25 cellular contexts compared by ENCODE assay signal in the genomic region with DNA sequence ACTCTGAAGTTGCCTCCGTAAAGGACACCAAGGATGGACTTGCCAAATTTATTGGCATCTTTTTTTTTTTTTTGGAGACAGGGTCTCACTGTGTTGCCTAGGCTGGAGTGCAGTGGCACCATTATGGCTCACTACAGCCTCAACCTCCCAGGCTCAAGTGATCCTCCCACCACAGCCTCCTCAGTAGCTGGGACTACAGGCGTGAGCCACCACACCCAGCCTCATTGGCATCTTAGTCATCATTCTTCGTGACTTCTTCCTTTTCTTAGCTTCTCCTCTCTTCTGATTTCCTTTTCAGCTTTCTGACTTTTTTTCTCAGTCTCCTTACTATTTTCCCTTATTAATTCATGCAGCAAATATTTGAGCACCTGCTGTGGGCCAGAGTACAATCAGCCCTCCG. TPM values are rescaled to one million over a fixed set of nuclear protein-coding genes. Genes with fewer than 3 reads are reported as not detected.
A peak's percentile ranks its signal among the peaks of the same experiment; 100 is the strongest.
DNase-seq lines count a peak whose midpoint lies in the region; ATAC-seq and TF ChIP-seq lines count a peak whose summit lies in the region.
"Had no signal": no experiment of that assay in that cellular context is flagged by ENCODE, and none has a peak within 500 bp of the region (broad histone marks: within the 10 kb centered on the region; RNA-seq: fewer than 3 reads in every experiment).

No MANE protein-coding gene starts in this region.

- H3K4me1 ChIP-seq in Loucy (ENCODE audit: insufficient read depth, low read length, poor library complexity, severe bottlenecking): peaks cover 9% of the 10 kb centered on the region

- peak overlapping the region; percentile 57 for H3K4me2 ChIP-seq in Loucy (ENCODE audit: low read depth, low read length, poor library complexity, severe bottlenecking)
- H3K4me2 ChIP-seq: smooth muscle cell had no signal

- in situ Hi-C loops in G401 (cut with HindIII; ENCODE audit: low sequenced_read_pairs): no loop called here

- no peak overlapping the region for H2AFZ ChIP-seq in Loucy (ENCODE audit: low read length)

- H3K9me2 ChIP-seq in Loucy (replicated peaks; ENCODE audit: low read depth, low read length): no peaks in the 10 kb centered on the region

- H4K20me1 ChIP-seq in Loucy (ENCODE audit: insufficient read depth, low read length, poor library complexity, severe bottlenecking): peaks cover 34% of the 10 kb centered on the region

- TF ChIP-seq CTCF in Loucy (conservative IDR thresholded peaks at IDR 0.05; ENCODE audit: low read length): no peak

- H3K4me3 ChIP-seq in Loucy (ENCODE audit: low read length, poor library complexity, severe bottlenecking): no peak overlapping the region
- H3K4me3 ChIP-seq: esophagus squamous epithelium, gastrocnemius medialis, SJSA1, smooth muscle cell, tibial artery had no signal

- H3K27me3 ChIP-seq in Loucy (ENCODE audit: insufficient read depth, low read length, poor library complexity, severe bottlenecking): no peaks in the 10 kb centered on the region
- H3K27me3 ChIP-seq: esophagus squamous epithelium, gastrocnemius medialis, SJSA1, tibial artery had no signal

- no peaks in the 10 kb centered on the region for H3F3A ChIP-seq in Loucy (ENCODE audit: low read depth)

- H3K36me3 ChIP-seq in Loucy (ENCODE audit: insufficient read depth, low read length): no peaks in the 10 kb centered on the region
- H3K36me3 ChIP-seq: tibial artery had no signal

- peak overlapping the region; percentile 19 for H3K27ac Mint-ChIP-seq in activated naive CD4-positive, alpha-beta T cell treated with anti-CD3 and anti-CD28 coated beads, Interleukin-2, amount 50 U/mL, for 24 hours
- H3K27ac Mint-ChIP-seq in memory B cell: peak overlapping the region; percentile 37
- peak overlapping the region; percentile 7 to 83 for H3K27ac Mint-ChIP-seq in stimulated activated naive CD8-positive, alpha-beta T cell treated with anti-CD3 and anti-CD28 coated beads, Interleukin-15, amount 100 ng/mL, for 72 hours
- H3K27ac Mint-ChIP-seq: activated naive CD4-positive, alpha-beta T cell treated with anti-CD3 and anti-CD28 coated beads for 36 hours; endodermal cell had no signal

- peak overlapping the region; percentile 15 for H3K4me3 Mint-ChIP-seq in activated naive CD4-positive, alpha-beta T cell treated with anti-CD3 and anti-CD28 coated beads, Interleukin-2, amount 50 U/mL, for 24 hours
- no peak overlapping the region for H3K4me3 Mint-ChIP-seq in memory B cell
- no peak overlapping the region for H3K4me3 Mint-ChIP-seq in stimulated activated naive CD8-positive, alpha-beta T cell treated with anti-CD3 and anti-CD28 coated beads, Interleukin-15, amount 100 ng/mL, for 72 hours
- H3K4me3 Mint-ChIP-seq: activated naive CD4-positive, alpha-beta T cell treated with anti-CD3 and anti-CD28 coated beads for 36 hours; endodermal cell had no signal

- no peaks in the 10 kb centered on the region for H3K9me3 Mint-ChIP-seq in activated naive CD4-positive, alpha-beta T cell treated with anti-CD3 and anti-CD28 coated beads, Interleukin-2, amount 50 U/mL, for 24 hours
- H3K9me3 Mint-ChIP-seq in memory B cell: no peaks in the 10 kb centered on the region
- H3K9me3 Mint-ChIP-seq in stimulated activated naive CD8-positive, alpha-beta T cell treated with anti-CD3 and anti-CD28 coated beads, Interleukin-15, amount 100 ng/mL, for 72 hours: no peaks in the 10 kb centered on the region
- H3K9me3 Mint-ChIP-seq: activated naive CD4-positive, alpha-beta T cell treated with anti-CD3 and anti-CD28 coated beads for 36 hours; endodermal cell had no signal

- H3K79me2 ChIP-seq in Loucy (ENCODE audit: insufficient read depth, low read length): peaks cover 83% of the 10 kb centered on the region

- H3K36me3 Mint-ChIP-seq in activated naive CD4-positive, alpha-beta T cell treated with anti-CD3 and anti-CD28 coated beads, Interleukin-2, amount 50 U/mL, for 24 hours: peaks cover 9% of the 10 kb centered on the region
- H3K36me3 Mint-ChIP-seq in memory B cell: peaks cover 10% of the 10 kb centered on the region

- ATAC-seq in memory B cell (ENCODE audit: low read depth): no peak
- ATAC-seq in stimulated activated naive CD8-positive, alpha-beta T cell treated with anti-CD3 and anti-CD28 coated beads, Interleukin-15, amount 100 ng/mL, for 72 hours: no peak
- ATAC-seq in GM19463 (IDR thresholded peaks at IDR 0.05; ENCODE audit: unreplicated experiment): no peak
- ATAC-seq: gastrocnemius medialis, HCT116 had no signal

- H3K9ac ChIP-seq in Loucy (ENCODE audit: low read depth, low read length, poor library complexity, severe bottlenecking): no peak overlapping the region

- no peaks in the 10 kb centered on the region for H3K27me3 Mint-ChIP-seq in activated naive CD4-positive, alpha-beta T cell treated with anti-CD3 and anti-CD28 coated beads, Interleukin-2, amount 50 U/mL, for 24 hours
- H3K27me3 Mint-ChIP-seq in memory B cell: no peaks in the 10 kb centered on the region
- H3K27me3 Mint-ChIP-seq in stimulated activated naive CD8-positive, alpha-beta T cell treated with anti-CD3 and anti-CD28 coated beads, Interleukin-15, amount 100 ng/mL, for 72 hours: no peaks in the 10 kb centered on the region

- DNase-seq in activated naive CD4-positive, alpha-beta T cell treated with anti-CD3 and anti-CD28 coated beads, Interleukin-2, amount 50 U/mL, for 16 hours: no peak
- no peak for DNase-seq in memory B cell (ENCODE audit: low spot score in 2 of 2)
- no peak for DNase-seq in stimulated activated naive CD8-positive, alpha-beta T cell treated with anti-CD3 and anti-CD28 coated beads, Interleukin-15, amount 100 ng/mL, for 72 hours
- DNase-seq in G401 (ENCODE audit: low spot score): no peak
- DNase-seq in DMS53 (lab: John Stamatoyannopoulos, UW): no peak
- DNase-seq: activated naive CD4-positive, alpha-beta T cell treated with anti-CD3 and anti-CD28 coated beads for 36 hours; C1 segment of cervical spinal cord; endodermal cell; esophagus squamous epithelium; gastrocnemius medialis; GDM1; hippocampal formation; NCI-H2171; NCI-H524; nucleus accumbens; stimulated activated naive CD4-positive, alpha-beta T cell; tibial artery had no signal

- H3K4me1 Mint-ChIP-seq in activated naive CD4-positive, alpha-beta T cell treated with anti-CD3 and anti-CD28 coated beads, Interleukin-2, amount 50 U/mL, for 24 hours: peaks cover 57% of the 10 kb centered on the region
- peaks cover 33% of the 10 kb centered on the region for H3K4me1 Mint-ChIP-seq in memory B cell
- peaks cover 65% of the 10 kb centered on the region for H3K4me1 Mint-ChIP-seq in stimulated activated naive CD8-positive, alpha-beta T cell treated with anti-CD3 and anti-CD28 coated beads, Interleukin-15, amount 100 ng/mL, for 72 hours

- no peaks in the 10 kb centered on the region for H3K9me3 ChIP-seq in Loucy (ENCODE audit: insufficient read depth, low read depth, low read length)
- H3K9me3 ChIP-seq: esophagus squamous epithelium, gastrocnemius medialis, SJSA1, tibial artery had no signal

RNA-seq across cellular contexts. Expression of a gene that starts 6.1 kb away (rescaled TPM):
- 12.5 and 14.2 TPM in 2 replicates for total RNA-seq in G401 (2014; rRNA removed; shearing (Covaris generic))

RNA-seq across cellular contexts. Expression of a gene that starts 40.0 kb away (rescaled TPM):
- total RNA-seq in G401 (2014; rRNA removed; shearing (Covaris generic)): 281 and 477 TPM in 2 replicates

RNA-seq across cellular contexts. Expression of a gene that starts 55.1 kb away (rescaled TPM):
- total RNA-seq in G401 (2014; rRNA removed; shearing (Covaris generic)): 7.1 and 9.4 TPM in 2 replicates
- total RNA-seq: smooth muscle cell had no signal

RNA-seq across cellular contexts. Expression of a gene that starts 57.9 kb away (rescaled TPM):
- not detected in 2 replicates for total RNA-seq in G401 (2014; rRNA removed; shearing (Covaris generic))
- total RNA-seq: activated naive CD4-positive, alpha-beta T cell treated with anti-CD3 and anti-CD28 coated beads for 36 hours; endodermal cell; esophagus squamous epithelium; gastrocnemius medialis; liver; SJSA1; smooth muscle cell; T-helper 1 cell treated with Interleukin-12 subunit alpha and Interleukin-12 subunit beta and Interleukin-4 antibody, amounts not matched to agents 30 ng/mL and 1 ng/mL, for 36 hours had no signal
